Comparison of ENCODE assay signal across 1 cellular context in the genomic region with DNA sequence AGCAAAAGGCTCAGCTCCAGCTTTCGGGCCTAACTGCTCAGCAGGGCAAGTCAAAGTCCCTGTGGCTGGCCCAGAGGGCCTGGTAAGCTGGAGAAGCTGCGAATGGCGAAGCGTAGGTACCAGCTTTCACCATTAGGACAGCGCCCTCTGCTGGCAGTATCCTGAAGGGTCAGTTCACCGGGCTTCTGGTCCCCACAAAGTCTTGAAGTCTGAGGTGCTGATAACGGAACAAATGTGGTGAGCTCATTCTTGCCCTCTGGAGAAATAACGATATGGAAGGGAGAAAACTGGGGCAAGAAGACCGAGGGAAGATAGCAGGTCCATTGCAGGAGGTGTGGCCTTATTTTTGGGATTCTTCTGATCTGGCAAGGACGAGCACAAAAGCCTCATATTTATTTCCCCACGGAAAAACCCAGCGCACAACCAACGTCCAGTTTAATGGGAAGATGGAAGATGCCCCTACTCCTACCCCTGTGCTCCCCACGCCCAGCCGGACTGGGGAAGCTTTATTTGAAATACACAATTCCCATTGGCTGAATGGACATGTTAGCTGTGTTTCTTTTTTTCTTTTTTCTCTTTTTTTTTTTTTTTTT.
TF ChIP-seq lines count a peak whose summit lies in the region.

No MANE protein-coding gene starts in this region.

TF ChIP-seq in K562, 482 proteins besides CTCF, POLR2A, EP300 and RAD21 (continued from another document and continues in another):
- TF ChIP-seq, protein P1, sequence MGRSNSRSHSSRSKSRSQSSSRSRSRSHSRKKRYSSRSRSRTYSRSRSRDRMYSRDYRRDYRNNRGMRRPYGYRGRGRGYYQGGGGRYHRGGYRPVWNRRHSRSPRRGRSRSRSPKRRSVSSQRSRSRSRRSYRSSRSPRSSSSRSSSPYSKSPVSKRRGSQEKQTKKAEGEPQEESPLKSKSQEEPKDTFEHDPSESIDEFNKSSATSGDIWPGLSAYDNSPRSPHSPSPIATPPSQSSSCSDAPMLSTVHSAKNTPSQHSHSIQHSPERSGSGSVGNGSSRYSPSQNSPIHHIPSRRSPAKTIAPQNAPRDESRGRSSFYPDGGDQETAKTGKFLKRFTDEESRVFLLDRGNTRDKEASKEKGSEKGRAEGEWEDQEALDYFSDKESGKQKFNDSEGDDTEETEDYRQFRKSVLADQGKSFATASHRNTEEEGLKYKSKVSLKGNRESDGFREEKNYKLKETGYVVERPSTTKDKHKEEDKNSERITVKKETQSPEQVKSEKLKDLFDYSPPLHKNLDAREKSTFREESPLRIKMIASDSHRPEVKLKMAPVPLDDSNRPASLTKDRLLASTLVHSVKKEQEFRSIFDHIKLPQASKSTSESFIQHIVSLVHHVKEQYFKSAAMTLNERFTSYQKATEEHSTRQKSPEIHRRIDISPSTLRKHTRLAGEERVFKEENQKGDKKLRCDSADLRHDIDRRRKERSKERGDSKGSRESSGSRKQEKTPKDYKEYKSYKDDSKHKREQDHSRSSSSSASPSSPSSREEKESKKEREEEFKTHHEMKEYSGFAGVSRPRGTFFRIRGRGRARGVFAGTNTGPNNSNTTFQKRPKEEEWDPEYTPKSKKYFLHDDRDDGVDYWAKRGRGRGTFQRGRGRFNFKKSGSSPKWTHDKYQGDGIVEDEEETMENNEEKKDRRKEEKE (IDR thresholded peaks at IDR 0.05; ENCODE audit: borderline replicate concordance in 1 of 2, control insufficient read depth in 1 of 2, low read depth in 2 of 2, low read length in 1 of 2), result 0 out of 4 replicates have a peak, but pooled peaks of 1 of the 2 experiments have one; percentile 28
- TF ChIP-seq HSF4 (CRISPR knock-in tag; IDR thresholded peaks at IDR 0.05; ENCODE audit: borderline replicate concordance), result no peak
- TF ChIP-seq ZFX (CRISPR knock-in tag; IDR thresholded peaks at IDR 0.05), result peak; percentile 62; the same call in 1 of the 2 replicates
- no peak for TF ChIP-seq SNRNP70 (optimal IDR thresholded peaks at IDR 0.05; ENCODE audit: low read depth, low read length)
- no peak for TF ChIP-seq ZC3H4 (CRISPR knock-in tag; IDR thresholded peaks at IDR 0.05; ENCODE audit: borderline replicate concordance)
- TF ChIP-seq, protein P2, sequence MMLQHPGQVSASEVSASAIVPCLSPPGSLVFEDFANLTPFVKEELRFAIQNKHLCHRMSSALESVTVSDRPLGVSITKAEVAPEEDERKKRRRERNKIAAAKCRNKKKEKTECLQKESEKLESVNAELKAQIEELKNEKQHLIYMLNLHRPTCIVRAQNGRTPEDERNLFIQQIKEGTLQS (IDR thresholded peaks at IDR 0.05), result peak; percentile 51; the same call in 1 of the 2 replicates
- TF ChIP-seq, protein P2 (CRISPR knock-in tag; conservative IDR thresholded peaks at IDR 0.05), result no peak; the same call in 1 of the 2 replicates
- no peak for TF ChIP-seq NELFE (IDR thresholded peaks at IDR 0.05; ENCODE audit: insufficient read depth, insufficient read length)
- TF ChIP-seq SIX5 (IDR thresholded peaks at IDR 0.05; ENCODE audit: borderline replicate concordance in 1 of 2, insufficient read depth in 1 of 2, low read depth in 1 of 2, low read length in 2 of 2), result no peak
- no peak for TF ChIP-seq ZNF561 (CRISPR knock-in tag; conservative IDR thresholded peaks at IDR 0.05)
- no peak for TF ChIP-seq ZNF212 (CRISPR knock-in tag; IDR thresholded peaks at IDR 0.05)
- no peak for TF ChIP-seq RHOXF2B (CRISPR knock-in tag; conservative IDR thresholded peaks at IDR 0.05)
- TF ChIP-seq ZNF57 (CRISPR knock-in tag; IDR thresholded peaks at IDR 0.05), result no peak
- peak; percentile 90 for TF ChIP-seq ARID2 (IDR thresholded peaks at IDR 0.05)
- TF ChIP-seq ETV5 (CRISPR knock-in tag; IDR thresholded peaks at IDR 0.05; ENCODE audit: low read depth), result no peak
- TF ChIP-seq LCOR (CRISPR knock-in tag; IDR thresholded peaks at IDR 0.05), result peak; percentile 80; the same call in 1 of the 2 replicates
- no peak for TF ChIP-seq POLR2AphosphoS5 (IDR thresholded peaks at IDR 0.05; ENCODE audit: control insufficient read depth, insufficient read depth, low read depth, low read length)
- no peak for TF ChIP-seq RBM39 (optimal IDR thresholded peaks at IDR 0.05; ENCODE audit: low read depth, low read length)
- peak; percentile 17; the same call in 1 of the 2 replicates for TF ChIP-seq EP400 (IDR thresholded peaks at IDR 0.05)
- peak; percentile 37; the same call in 1 of the 2 replicates for TF ChIP-seq KAT7 (CRISPR knock-in tag; IDR thresholded peaks at IDR 0.05; ENCODE audit: borderline replicate concordance)
- TF ChIP-seq POLR3G (IDR thresholded peaks at IDR 0.05; ENCODE audit: extremely low read depth, insufficient read length, insufficient replicate concordance), result no peak
- no peak for TF ChIP-seq TAF1 (IDR thresholded peaks at IDR 0.05; ENCODE audit: control insufficient read depth, extremely low read depth, insufficient read depth, low read length, severe bottlenecking)
- TF ChIP-seq, protein P3, sequence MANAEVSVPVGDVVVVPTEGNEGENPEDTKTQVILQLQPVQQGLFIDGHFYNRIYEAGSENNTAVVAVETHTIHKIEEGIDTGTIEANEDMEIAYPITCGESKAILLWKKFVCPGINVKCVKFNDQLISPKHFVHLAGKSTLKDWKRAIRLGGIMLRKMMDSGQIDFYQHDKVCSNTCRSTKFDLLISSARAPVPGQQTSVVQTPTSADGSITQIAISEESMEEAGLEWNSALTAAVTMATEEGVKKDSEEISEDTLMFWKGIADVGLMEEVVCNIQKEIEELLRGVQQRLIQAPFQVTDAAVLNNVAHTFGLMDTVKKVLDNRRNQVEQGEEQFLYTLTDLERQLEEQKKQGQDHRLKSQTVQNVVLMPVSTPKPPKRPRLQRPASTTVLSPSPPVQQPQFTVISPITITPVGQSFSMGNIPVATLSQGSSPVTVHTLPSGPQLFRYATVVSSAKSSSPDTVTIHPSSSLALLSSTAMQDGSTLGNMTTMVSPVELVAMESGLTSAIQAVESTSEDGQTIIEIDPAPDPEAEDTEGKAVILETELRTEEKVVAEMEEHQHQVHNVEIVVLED (CRISPR knock-in tag; IDR thresholded peaks at IDR 0.05), result no peak
- TF ChIP-seq, protein P4, sequence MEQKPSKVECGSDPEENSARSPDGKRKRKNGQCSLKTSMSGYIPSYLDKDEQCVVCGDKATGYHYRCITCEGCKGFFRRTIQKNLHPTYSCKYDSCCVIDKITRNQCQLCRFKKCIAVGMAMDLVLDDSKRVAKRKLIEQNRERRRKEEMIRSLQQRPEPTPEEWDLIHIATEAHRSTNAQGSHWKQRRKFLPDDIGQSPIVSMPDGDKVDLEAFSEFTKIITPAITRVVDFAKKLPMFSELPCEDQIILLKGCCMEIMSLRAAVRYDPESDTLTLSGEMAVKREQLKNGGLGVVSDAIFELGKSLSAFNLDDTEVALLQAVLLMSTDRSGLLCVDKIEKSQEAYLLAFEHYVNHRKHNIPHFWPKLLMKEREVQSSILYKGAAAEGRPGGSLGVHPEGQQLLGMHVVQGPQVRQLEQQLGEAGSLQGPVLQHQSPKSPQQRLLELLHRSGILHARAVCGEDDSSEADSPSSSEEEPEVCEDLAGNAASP (IDR thresholded peaks at IDR 0.05), result no peak
- no peak for TF ChIP-seq PPARD (CRISPR knock-in tag; IDR thresholded peaks at IDR 0.05)
- TF ChIP-seq ZNF224 (CRISPR knock-in tag; IDR thresholded peaks at IDR 0.05), result no peak
- 0 out of 2 replicates have a peak, but pooled peaks have one; percentile 19 for TF ChIP-seq BHLHE40 (IDR thresholded peaks at IDR 0.05; ENCODE audit: low read length)
- peak; percentile 57 for TF ChIP-seq TEAD4 (IDR thresholded peaks at IDR 0.05; ENCODE audit: low read length)
- no peak for TF ChIP-seq TEAD4 (CRISPR knock-in tag; IDR thresholded peaks at IDR 0.05; ENCODE audit: borderline replicate concordance)
- TF ChIP-seq EGR1 (conservative IDR thresholded peaks at IDR 0.05), result no peak
- TF ChIP-seq GABPB1 (CRISPR knock-in tag; IDR thresholded peaks at IDR 0.05), result 0 out of 2 replicates have a peak, but pooled peaks have one; percentile 40
- TF ChIP-seq CTBP1 (IDR thresholded peaks at IDR 0.05; ENCODE audit: borderline replicate concordance), result peak; percentile 76; the same call in 1 of the 2 replicates
- TF ChIP-seq DPF2 (IDR thresholded peaks at IDR 0.05), result peak; percentile 34; the same call in 1 of the 2 replicates
- TF ChIP-seq, protein P5, sequence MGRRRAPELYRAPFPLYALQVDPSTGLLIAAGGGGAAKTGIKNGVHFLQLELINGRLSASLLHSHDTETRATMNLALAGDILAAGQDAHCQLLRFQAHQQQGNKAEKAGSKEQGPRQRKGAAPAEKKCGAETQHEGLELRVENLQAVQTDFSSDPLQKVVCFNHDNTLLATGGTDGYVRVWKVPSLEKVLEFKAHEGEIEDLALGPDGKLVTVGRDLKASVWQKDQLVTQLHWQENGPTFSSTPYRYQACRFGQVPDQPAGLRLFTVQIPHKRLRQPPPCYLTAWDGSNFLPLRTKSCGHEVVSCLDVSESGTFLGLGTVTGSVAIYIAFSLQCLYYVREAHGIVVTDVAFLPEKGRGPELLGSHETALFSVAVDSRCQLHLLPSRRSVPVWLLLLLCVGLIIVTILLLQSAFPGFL (CRISPR knock-in tag; IDR thresholded peaks at IDR 0.05), result no peak
- no peak for TF ChIP-seq ASH1L (IDR thresholded peaks at IDR 0.05; ENCODE audit: borderline replicate concordance, low read depth, partially characterized antibody)
- TF ChIP-seq XRCC5 (IDR thresholded peaks at IDR 0.05; ENCODE audit: low read depth, low read length), result peak; percentile 95
- TF ChIP-seq ZNF197 (CRISPR knock-in tag; IDR thresholded peaks at IDR 0.05; ENCODE audit: low read depth), result 0 out of 2 replicates have a peak, but pooled peaks have one; percentile 59
- TF ChIP-seq SP1 (CRISPR knock-in tag; IDR thresholded peaks at IDR 0.05), result no peak
- TF ChIP-seq, protein P6, sequence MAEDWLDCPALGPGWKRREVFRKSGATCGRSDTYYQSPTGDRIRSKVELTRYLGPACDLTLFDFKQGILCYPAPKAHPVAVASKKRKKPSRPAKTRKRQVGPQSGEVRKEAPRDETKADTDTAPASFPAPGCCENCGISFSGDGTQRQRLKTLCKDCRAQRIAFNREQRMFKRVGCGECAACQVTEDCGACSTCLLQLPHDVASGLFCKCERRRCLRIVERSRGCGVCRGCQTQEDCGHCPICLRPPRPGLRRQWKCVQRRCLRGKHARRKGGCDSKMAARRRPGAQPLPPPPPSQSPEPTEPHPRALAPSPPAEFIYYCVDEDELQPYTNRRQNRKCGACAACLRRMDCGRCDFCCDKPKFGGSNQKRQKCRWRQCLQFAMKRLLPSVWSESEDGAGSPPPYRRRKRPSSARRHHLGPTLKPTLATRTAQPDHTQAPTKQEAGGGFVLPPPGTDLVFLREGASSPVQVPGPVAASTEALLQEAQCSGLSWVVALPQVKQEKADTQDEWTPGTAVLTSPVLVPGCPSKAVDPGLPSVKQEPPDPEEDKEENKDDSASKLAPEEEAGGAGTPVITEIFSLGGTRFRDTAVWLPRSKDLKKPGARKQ (CRISPR knock-in tag; IDR thresholded peaks at IDR 0.05), result no peak
- TF ChIP-seq TAF9B (IDR thresholded peaks at IDR 0.05; ENCODE audit: partially characterized antibody), result no peak
- TF ChIP-seq NR2C2 (CRISPR knock-in tag; IDR thresholded peaks at IDR 0.05), result no peak
- TF ChIP-seq NR2C2 (tag; IDR thresholded peaks at IDR 0.05), result no peak
- TF ChIP-seq JUN (IDR thresholded peaks at IDR 0.05; ENCODE audit: borderline replicate concordance, low read depth, low read length), result peak; percentile 45; the same call in 1 of the 2 replicates
- no peak for TF ChIP-seq JUN (CRISPR knock-in tag; IDR thresholded peaks at IDR 0.05; ENCODE audit: borderline replicate concordance)
- TF ChIP-seq, protein P7, sequence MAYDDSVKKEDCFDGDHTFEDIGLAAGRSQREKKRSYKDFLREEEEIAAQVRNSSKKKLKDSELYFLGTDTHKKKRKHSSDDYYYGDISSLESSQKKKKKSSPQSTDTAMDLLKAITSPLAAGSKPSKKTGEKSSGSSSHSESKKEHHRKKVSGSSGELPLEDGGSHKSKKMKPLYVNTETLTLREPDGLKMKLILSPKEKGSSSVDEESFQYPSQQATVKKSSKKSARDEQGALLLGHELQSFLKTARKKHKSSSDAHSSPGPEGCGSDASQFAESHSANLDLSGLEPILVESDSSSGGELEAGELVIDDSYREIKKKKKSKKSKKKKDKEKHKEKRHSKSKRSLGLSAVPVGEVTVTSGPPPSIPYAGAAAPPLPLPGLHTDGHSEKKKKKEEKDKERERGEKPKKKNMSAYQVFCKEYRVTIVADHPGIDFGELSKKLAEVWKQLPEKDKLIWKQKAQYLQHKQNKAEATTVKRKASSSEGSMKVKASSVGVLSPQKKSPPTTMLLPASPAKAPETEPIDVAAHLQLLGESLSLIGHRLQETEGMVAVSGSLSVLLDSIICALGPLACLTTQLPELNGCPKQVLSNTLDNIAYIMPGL (CRISPR knock-in tag; IDR thresholded peaks at IDR 0.05), result no peak
- TF ChIP-seq PURB (CRISPR knock-in tag; IDR thresholded peaks at IDR 0.05; ENCODE audit: low read depth), result no peak
- TF ChIP-seq, protein P8, sequence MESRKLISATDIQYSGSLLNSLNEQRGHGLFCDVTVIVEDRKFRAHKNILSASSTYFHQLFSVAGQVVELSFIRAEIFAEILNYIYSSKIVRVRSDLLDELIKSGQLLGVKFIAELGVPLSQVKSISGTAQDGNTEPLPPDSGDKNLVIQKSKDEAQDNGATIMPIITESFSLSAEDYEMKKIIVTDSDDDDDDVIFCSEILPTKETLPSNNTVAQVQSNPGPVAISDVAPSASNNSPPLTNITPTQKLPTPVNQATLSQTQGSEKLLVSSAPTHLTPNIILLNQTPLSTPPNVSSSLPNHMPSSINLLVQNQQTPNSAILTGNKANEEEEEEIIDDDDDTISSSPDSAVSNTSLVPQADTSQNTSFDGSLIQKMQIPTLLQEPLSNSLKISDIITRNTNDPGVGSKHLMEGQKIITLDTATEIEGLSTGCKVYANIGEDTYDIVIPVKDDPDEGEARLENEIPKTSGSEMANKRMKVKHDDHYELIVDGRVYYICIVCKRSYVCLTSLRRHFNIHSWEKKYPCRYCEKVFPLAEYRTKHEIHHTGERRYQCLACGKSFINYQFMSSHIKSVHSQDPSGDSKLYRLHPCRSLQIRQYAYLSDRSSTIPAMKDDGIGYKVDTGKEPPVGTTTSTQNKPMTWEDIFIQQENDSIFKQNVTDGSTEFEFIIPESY (CRISPR knock-in tag; IDR thresholded peaks at IDR 0.05), result peak; percentile 71; the same call in 1 of the 2 replicates
- TF ChIP-seq ZNF239 (CRISPR knock-in tag; IDR thresholded peaks at IDR 0.05), result no peak
- no peak for TF ChIP-seq MCM2 (IDR thresholded peaks at IDR 0.05; ENCODE audit: low read depth)
- TF ChIP-seq FOXK2 (conservative IDR thresholded peaks at IDR 0.05 in 1 of 2, IDR thresholded peaks at IDR 0.05 in 1 of 2; ENCODE audit: low read depth in 2 of 2), result no peak
- TF ChIP-seq ATF7 (IDR thresholded peaks at IDR 0.05), result peak; percentile 81; the same call in 1 of the 2 replicates
